In genomic region chr3:69244036-69244435, GRCh38 we compare ENCODE assay signal across 22 cellular contexts.
"Had no signal": no experiment of that assay in that cellular context is flagged by ENCODE, and none has a peak within 500 bp of the region (broad histone marks: within the 10 kb centered on the region; RNA-seq: fewer than 3 reads in every experiment).

No MANE protein-coding gene starts in this region.

- H3K27ac ChIP-seq: testis had no signal

- H3K9me3 Mint-ChIP-seq: activated CD4-positive, alpha-beta memory T cell treated with anti-CD3 and anti-CD28 coated beads for 36 hours; activated naive CD8-positive, alpha-beta T cell treated with anti-CD3 and anti-CD28 coated beads for 36 hours; immature natural killer cell; neural crest cell had no signal

- H3K9me3 ChIP-seq: left ventricle myocardium inferior, mucosa of descending colon, sigmoid colon, testis, upper lobe of left lung had no signal

- H3K27ac Mint-ChIP-seq: activated CD4-positive, alpha-beta memory T cell treated with anti-CD3 and anti-CD28 coated beads for 36 hours; activated naive CD8-positive, alpha-beta T cell treated with anti-CD3 and anti-CD28 coated beads for 36 hours had no signal

- H3K27me3 ChIP-seq: sigmoid colon, testis, upper lobe of left lung had no signal

- DNase-seq: activated CD4-positive, alpha-beta memory T cell treated with anti-CD3 and anti-CD28 coated beads for 36 hours; activated CD4-positive, alpha-beta T cell treated with anti-CD3 and anti-CD28 coated beads for 4 hours; activated CD4-positive, CD25-positive, alpha-beta regulatory T cell; activated naive CD4-positive, alpha-beta T cell treated with Interleukin-2 at 50 U/mL for 16 hours; activated naive CD8-positive, alpha-beta T cell treated with anti-CD3 and anti-CD28 coated beads for 36 hours; activated T-cell treated with anti-CD3 and anti-CD28 coated beads, Interleukin-2, amount 50 U/mL, for 48 hours; cortex of kidney; foreskin melanocyte; immature natural killer cell; kidney glomerular epithelial cell; left ventricle myocardium inferior; mammary epithelial cell; mucosa of descending colon; posterior cingulate gyrus; sigmoid colon; stimulated activated CD4-positive, alpha-beta T cell treated with anti-CD3 and anti-CD28 coated beads, Interleukin-4, amount 100 ng/mL, for 1 hour; stimulated activated naive CD4-positive, alpha-beta T cell; T-helper 9 cell; testis; upper lobe of left lung had no signal

- H3K4me1 Mint-ChIP-seq: activated naive CD8-positive, alpha-beta T cell treated with anti-CD3 and anti-CD28 coated beads for 36 hours had no signal

- H3K36me3 ChIP-seq: left ventricle myocardium inferior, sigmoid colon had no signal

- H3K4me1 ChIP-seq: sigmoid colon, testis had no signal

- FAIRE-seq: endometrium had no signal

- ATAC-seq: mucosa of descending colon had no signal

- H3K4me3 ChIP-seq: left ventricle myocardium inferior, mucosa of descending colon, sigmoid colon, testis, upper lobe of left lung had no signal

- H3K4me3 Mint-ChIP-seq: activated CD4-positive, alpha-beta memory T cell treated with anti-CD3 and anti-CD28 coated beads for 36 hours; activated naive CD8-positive, alpha-beta T cell treated with anti-CD3 and anti-CD28 coated beads for 36 hours; immature natural killer cell; neural crest cell had no signal

- H3K36me3 Mint-ChIP-seq: activated CD4-positive, alpha-beta memory T cell treated with anti-CD3 and anti-CD28 coated beads for 36 hours; activated naive CD8-positive, alpha-beta T cell treated with anti-CD3 and anti-CD28 coated beads for 36 hours; immature natural killer cell had no signal

- H3K27me3 Mint-ChIP-seq: activated CD4-positive, alpha-beta memory T cell treated with anti-CD3 and anti-CD28 coated beads for 36 hours; activated naive CD8-positive, alpha-beta T cell treated with anti-CD3 and anti-CD28 coated beads for 36 hours had no signal
